In the genomic region with DNA sequence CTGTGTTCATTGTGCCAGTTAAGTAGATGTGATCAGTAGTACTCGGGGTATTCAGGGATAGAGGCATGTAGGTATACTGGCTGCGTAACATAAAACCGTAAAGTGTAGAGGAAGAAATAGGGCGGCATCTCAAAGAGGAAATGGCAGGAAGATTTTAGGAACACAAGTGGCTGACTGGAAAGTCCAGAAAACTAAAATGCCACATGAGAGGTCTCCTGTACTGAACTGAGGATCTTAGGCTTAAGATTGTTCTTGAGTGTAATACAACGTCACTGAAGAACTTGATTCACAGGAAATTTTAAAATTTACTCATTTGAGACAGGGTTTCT, we compare ENCODE assay signal across 2 cellular contexts.
TF ChIP-seq lines count a peak whose summit lies in the region.

No MANE protein-coding gene starts in this region.

TF ChIP-seq in IMR-90, 13 proteins besides CTCF, POLR2A, EP300 and RAD21:
- TF ChIP-seq MXI1 (IDR thresholded peaks at IDR 0.05; ENCODE audit: borderline replicate concordance, low read depth, low read length) (no peak), MAFK (IDR thresholded peaks at IDR 0.05; ENCODE audit: low read depth, low read length) (no peak), NFE2L2 (IDR thresholded peaks at IDR 0.05; ENCODE audit: low read depth, low read length) (no peak), RFX5 (IDR thresholded peaks at IDR 0.05; ENCODE audit: low read depth, low read length) (no peak), RCOR1 (IDR thresholded peaks at IDR 0.05; ENCODE audit: insufficient replicate concordance, low read length) (no peak), SMC3 (IDR thresholded peaks at IDR 0.05; ENCODE audit: low read depth, low read length) (no peak), FOS (IDR thresholded peaks at IDR 0.05; ENCODE audit: low read depth, low read length) (no peak)
- TF ChIP-seq, protein P1, sequence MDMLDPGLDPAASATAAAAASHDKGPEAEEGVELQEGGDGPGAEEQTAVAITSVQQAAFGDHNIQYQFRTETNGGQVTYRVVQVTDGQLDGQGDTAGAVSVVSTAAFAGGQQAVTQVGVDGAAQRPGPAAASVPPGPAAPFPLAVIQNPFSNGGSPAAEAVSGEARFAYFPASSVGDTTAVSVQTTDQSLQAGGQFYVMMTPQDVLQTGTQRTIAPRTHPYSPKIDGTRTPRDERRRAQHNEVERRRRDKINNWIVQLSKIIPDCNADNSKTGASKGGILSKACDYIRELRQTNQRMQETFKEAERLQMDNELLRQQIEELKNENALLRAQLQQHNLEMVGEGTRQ (IDR thresholded peaks at IDR 0.05; ENCODE audit: low read depth, low read length), result no peak

TF ChIP-seq in K562, 482 proteins besides CTCF, POLR2A, EP300 and RAD21 (continues in another document):
- 0 out of 2 replicates have a peak, but pooled peaks have one; percentile 30 for TF ChIP-seq ZNF717 (CRISPR knock-in tag; IDR thresholded peaks at IDR 0.05)
- TF ChIP-seq RAD51 (IDR thresholded peaks at IDR 0.05; ENCODE audit: borderline replicate concordance, low read depth), result no peak
- peak; percentile 2 for TF ChIP-seq KDM5B (IDR thresholded peaks at IDR 0.05; ENCODE audit: insufficient replicate concordance, low read depth, low read length)
- TF ChIP-seq GATA2 (CRISPR knock-in tag; IDR thresholded peaks at IDR 0.05), result 0 out of 2 replicates have a peak, but pooled peaks have one; percentile 1
- TF ChIP-seq ZKSCAN1 (IDR thresholded peaks at IDR 0.05; ENCODE audit: low read depth, low read length), result peak; percentile 74; the same call in 1 of the 2 replicates
- 0 out of 2 replicates have a peak, but pooled peaks have one; percentile 2 for TF ChIP-seq POLR2H (tag; IDR thresholded peaks at IDR 0.05; ENCODE audit: low read depth)
- no peak for TF ChIP-seq DMBX1 (CRISPR knock-in tag; IDR thresholded peaks at IDR 0.05; ENCODE audit: borderline replicate concordance)
- no peak for TF ChIP-seq ZC3H11A (IDR thresholded peaks at IDR 0.05; ENCODE audit: low read depth, low read length)
- TF ChIP-seq ZBTB17 (CRISPR knock-in tag; IDR thresholded peaks at IDR 0.05), result no peak
- no peak for TF ChIP-seq ZNF174 (CRISPR knock-in tag; IDR thresholded peaks at IDR 0.05)
- 0 out of 2 replicates have a peak, but pooled peaks have one; percentile 20 for TF ChIP-seq ZNF644 (tag; IDR thresholded peaks at IDR 0.05; ENCODE audit: low read depth)
- TF ChIP-seq, protein P2, sequence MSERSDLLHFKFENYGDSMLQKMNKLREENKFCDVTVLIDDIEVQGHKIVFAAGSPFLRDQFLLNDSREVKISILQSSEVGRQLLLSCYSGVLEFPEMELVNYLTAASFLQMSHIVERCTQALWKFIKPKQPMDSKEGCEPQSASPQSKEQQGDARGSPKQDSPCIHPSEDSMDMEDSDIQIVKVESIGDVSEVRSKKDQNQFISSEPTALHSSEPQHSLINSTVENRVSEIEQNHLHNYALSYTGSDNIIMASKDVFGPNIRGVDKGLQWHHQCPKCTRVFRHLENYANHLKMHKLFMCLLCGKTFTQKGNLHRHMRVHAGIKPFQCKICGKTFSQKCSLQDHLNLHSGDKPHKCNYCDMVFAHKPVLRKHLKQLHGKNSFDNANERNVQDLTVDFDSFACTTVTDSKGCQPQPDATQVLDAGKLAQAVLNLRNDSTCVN (CRISPR knock-in tag; IDR thresholded peaks at IDR 0.05), result peak; percentile 60; the same call in 1 of the 2 replicates
- TF ChIP-seq NFYB (IDR thresholded peaks at IDR 0.05; ENCODE audit: extremely low read depth, insufficient read length), result no peak
- no peak for TF ChIP-seq NR2C2 (CRISPR knock-in tag; IDR thresholded peaks at IDR 0.05)
- peak; percentile 11; the same call in 1 of the 2 replicates for TF ChIP-seq NR2C2 (tag; IDR thresholded peaks at IDR 0.05)
- no peak for TF ChIP-seq E2F3 (CRISPR knock-in tag; IDR thresholded peaks at IDR 0.05)
- TF ChIP-seq CREBBP (IDR thresholded peaks at IDR 0.05; ENCODE audit: low read depth, low read length), result no peak
- TF ChIP-seq NFRKB (IDR thresholded peaks at IDR 0.05; ENCODE audit: low read depth), result peak; percentile 45; the same call in 1 of the 2 replicates
- no peak for TF ChIP-seq EP400 (IDR thresholded peaks at IDR 0.05)
- no peak for TF ChIP-seq HDAC2 (IDR thresholded peaks at IDR 0.05)
- TF ChIP-seq THRAP3 (IDR thresholded peaks at IDR 0.05; ENCODE audit: borderline replicate concordance), result peak; percentile 26; the same call in 1 of the 2 replicates
- peak; percentile 32; the same call in 1 of the 2 replicates for TF ChIP-seq TAF7 (tag; IDR thresholded peaks at IDR 0.05)
- TF ChIP-seq, protein P3, sequence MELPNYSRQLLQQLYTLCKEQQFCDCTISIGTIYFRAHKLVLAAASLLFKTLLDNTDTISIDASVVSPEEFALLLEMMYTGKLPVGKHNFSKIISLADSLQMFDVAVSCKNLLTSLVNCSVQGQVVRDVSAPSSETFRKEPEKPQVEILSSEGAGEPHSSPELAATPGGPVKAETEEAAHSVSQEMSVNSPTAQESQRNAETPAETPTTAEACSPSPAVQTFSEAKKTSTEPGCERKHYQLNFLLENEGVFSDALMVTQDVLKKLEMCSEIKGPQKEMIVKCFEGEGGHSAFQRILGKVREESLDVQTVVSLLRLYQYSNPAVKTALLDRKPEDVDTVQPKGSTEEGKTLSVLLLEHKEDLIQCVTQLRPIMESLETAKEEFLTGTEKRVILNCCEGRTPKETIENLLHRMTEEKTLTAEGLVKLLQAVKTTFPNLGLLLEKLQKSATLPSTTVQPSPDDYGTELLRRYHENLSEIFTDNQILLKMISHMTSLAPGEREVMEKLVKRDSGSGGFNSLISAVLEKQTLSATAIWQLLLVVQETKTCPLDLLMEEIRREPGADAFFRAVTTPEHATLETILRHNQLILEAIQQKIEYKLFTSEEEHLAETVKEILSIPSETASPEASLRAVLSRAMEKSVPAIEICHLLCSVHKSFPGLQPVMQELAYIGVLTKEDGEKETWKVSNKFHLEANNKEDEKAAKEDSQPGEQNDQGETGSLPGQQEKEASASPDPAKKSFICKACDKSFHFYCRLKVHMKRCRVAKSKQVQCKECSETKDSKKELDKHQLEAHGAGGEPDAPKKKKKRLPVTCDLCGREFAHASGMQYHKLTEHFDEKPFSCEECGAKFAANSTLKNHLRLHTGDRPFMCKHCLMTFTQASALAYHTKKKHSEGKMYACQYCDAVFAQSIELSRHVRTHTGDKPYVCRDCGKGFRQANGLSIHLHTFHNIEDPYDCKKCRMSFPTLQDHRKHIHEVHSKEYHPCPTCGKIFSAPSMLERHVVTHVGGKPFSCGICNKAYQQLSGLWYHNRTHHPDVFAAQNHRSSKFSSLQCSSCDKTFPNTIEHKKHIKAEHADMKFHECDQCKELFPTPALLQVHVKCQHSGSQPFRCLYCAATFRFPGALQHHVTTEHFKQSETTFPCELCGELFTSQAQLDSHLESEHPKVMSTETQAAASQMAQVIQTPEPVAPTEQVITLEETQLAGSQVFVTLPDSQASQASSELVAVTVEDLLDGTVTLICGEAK (IDR thresholded peaks at IDR 0.05), result peak; percentile 27; the same call in 1 of the 2 replicates
- TF ChIP-seq, protein P3 (CRISPR knock-in tag; IDR thresholded peaks at IDR 0.05), result no peak
- no peak for TF ChIP-seq BACH1 (tag; IDR thresholded peaks at IDR 0.05)
- no peak for TF ChIP-seq ATF1 (CRISPR knock-in tag; IDR thresholded peaks at IDR 0.05)
- peak; percentile 38; the same call in 1 of the 2 replicates for TF ChIP-seq ATF1 (tag; IDR thresholded peaks at IDR 0.05)
- no peak for TF ChIP-seq FOXJ2 (tag; IDR thresholded peaks at IDR 0.05)
- TF ChIP-seq RBM39 (optimal IDR thresholded peaks at IDR 0.05; ENCODE audit: low read depth, low read length), result no peak
- TF ChIP-seq, protein P4, sequence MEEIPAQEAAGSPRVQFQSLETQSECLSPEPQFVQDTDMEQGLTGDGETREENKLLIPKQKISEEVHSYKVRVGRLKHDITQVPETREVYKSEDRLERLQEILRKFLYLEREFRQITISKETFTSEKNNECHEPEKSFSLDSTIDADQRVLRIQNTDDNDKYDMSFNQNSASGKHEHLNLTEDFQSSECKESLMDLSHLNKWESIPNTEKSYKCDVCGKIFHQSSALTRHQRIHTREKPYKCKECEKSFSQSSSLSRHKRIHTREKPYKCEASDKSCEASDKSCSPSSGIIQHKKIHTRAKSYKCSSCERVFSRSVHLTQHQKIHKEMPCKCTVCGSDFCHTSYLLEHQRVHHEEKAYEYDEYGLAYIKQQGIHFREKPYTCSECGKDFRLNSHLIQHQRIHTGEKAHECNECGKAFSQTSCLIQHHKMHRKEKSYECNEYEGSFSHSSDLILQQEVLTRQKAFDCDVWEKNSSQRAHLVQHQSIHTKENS (CRISPR knock-in tag; IDR thresholded peaks at IDR 0.05), result peak; percentile 77; the same call in 1 of the 2 replicates
- TF ChIP-seq PTRF (tag; IDR thresholded peaks at IDR 0.05), result no peak
- TF ChIP-seq HEY1 (CRISPR knock-in tag; IDR thresholded peaks at IDR 0.05; ENCODE audit: borderline replicate concordance), result 0 out of 2 replicates have a peak, but pooled peaks have one; percentile 39
- TF ChIP-seq, protein P5, sequence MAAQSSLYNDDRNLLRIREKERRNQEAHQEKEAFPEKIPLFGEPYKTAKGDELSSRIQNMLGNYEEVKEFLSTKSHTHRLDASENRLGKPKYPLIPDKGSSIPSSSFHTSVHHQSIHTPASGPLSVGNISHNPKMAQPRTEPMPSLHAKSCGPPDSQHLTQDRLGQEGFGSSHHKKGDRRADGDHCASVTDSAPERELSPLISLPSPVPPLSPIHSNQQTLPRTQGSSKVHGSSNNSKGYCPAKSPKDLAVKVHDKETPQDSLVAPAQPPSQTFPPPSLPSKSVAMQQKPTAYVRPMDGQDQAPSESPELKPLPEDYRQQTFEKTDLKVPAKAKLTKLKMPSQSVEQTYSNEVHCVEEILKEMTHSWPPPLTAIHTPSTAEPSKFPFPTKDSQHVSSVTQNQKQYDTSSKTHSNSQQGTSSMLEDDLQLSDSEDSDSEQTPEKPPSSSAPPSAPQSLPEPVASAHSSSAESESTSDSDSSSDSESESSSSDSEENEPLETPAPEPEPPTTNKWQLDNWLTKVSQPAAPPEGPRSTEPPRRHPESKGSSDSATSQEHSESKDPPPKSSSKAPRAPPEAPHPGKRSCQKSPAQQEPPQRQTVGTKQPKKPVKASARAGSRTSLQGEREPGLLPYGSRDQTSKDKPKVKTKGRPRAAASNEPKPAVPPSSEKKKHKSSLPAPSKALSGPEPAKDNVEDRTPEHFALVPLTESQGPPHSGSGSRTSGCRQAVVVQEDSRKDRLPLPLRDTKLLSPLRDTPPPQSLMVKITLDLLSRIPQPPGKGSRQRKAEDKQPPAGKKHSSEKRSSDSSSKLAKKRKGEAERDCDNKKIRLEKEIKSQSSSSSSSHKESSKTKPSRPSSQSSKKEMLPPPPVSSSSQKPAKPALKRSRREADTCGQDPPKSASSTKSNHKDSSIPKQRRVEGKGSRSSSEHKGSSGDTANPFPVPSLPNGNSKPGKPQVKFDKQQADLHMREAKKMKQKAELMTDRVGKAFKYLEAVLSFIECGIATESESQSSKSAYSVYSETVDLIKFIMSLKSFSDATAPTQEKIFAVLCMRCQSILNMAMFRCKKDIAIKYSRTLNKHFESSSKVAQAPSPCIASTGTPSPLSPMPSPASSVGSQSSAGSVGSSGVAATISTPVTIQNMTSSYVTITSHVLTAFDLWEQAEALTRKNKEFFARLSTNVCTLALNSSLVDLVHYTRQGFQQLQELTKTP (IDR thresholded peaks at IDR 0.05; ENCODE audit: low read depth in 1 of 2, partially characterized antibody in 2 of 2), result peak in 1 of 2 experiments; percentile 15
- TF ChIP-seq, protein P6, sequence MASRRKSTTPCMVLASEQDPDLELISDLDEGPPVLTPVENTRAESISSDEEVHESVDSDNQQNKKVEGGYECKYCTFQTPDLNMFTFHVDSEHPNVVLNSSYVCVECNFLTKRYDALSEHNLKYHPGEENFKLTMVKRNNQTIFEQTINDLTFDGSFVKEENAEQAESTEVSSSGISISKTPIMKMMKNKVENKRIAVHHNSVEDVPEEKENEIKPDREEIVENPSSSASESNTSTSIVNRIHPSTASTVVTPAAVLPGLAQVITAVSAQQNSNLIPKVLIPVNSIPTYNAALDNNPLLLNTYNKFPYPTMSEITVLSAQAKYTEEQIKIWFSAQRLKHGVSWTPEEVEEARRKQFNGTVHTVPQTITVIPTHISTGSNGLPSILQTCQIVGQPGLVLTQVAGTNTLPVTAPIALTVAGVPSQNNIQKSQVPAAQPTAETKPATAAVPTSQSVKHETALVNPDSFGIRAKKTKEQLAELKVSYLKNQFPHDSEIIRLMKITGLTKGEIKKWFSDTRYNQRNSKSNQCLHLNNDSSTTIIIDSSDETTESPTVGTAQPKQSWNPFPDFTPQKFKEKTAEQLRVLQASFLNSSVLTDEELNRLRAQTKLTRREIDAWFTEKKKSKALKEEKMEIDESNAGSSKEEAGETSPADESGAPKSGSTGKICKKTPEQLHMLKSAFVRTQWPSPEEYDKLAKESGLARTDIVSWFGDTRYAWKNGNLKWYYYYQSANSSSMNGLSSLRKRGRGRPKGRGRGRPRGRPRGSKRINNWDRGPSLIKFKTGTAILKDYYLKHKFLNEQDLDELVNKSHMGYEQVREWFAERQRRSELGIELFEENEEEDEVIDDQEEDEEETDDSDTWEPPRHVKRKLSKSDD (conservative IDR thresholded peaks at IDR 0.05; ENCODE audit: low read length), result no peak
